In the genomic region with DNA sequence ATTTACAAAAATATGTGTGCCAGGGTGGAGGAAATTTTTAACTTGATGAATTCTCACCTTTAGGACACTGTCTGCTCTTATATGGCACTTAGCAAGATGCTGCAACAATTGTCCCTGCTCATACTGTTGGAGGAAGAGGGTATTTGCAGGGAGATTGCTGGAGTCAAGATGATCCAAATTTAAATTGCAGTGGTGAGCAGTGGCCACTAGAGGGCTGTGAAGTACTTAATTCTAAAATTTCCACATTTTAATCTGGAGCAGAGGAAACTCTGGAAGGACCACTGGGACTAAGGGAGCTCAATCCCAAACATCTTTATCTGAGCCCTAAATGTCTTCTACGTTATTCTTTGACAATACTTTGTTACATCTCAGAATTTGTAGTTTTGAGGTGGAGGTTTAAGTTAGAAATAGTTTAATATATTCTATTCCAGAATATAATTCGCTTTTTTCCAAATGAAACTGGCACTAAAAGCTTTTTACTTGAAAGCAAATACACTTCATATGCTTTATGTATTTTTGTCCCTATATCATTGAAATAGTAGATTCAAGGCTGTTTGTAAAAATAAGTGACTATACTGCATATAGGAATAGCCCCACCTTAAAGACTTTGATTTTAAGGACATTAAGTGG, we compare ENCODE assay signal across 7 cellular contexts. TPM values are rescaled to one million over a fixed set of nuclear protein-coding genes. Genes with fewer than 3 reads are reported as not detected.
DNase-seq lines count a peak whose midpoint lies in the region; ATAC-seq and TF ChIP-seq lines count a peak whose summit lies in the region.

No MANE protein-coding gene starts in this region.

- H3K4me2 ChIP-seq in DND-41 (ENCODE audit: insufficient read depth, low read length), result no peak overlapping the region

- H3K4me1 Mint-ChIP-seq in endothelial cell (ENCODE audit: unreplicated experiment) (no peaks in the 10 kb centered on the region), natural killer cell (no peaks in the 10 kb centered on the region)

- no peaks in the 10 kb centered on the region for H3K9me3 Mint-ChIP-seq in endothelial cell (ENCODE audit: unreplicated experiment)
- no peaks in the 10 kb centered on the region for H3K9me3 Mint-ChIP-seq in natural killer cell

- H3K9ac ChIP-seq in DND-41 (ENCODE audit: low read depth, low read length), result no peak overlapping the region

- H3K36me3 ChIP-seq in DND-41 (ENCODE audit: insufficient read depth, low read length) (no peaks in the 10 kb centered on the region), SJCRH30 (no peaks in the 10 kb centered on the region)

- H3K27ac ChIP-seq in DND-41 (ENCODE audit: low read length), result no peak overlapping the region
- H3K27ac ChIP-seq in SJCRH30, result no peak overlapping the region

- peak; percentile 44 for DNase-seq in DND-41
- DNase-seq in GM20000 (ENCODE audit: low spot score), result peak; percentile 70
- DNase-seq in LNCaP clone FGC (ENCODE audit: low read depth), result peak; percentile 17
- peak; percentile 24 to 67 for DNase-seq in SJCRH30
- peak; percentile 49 for DNase-seq in endothelial cell (ENCODE audit: low spot score)
- no peak for DNase-seq in natural killer cell
- DNase-seq in NK-92 (lab: John Stamatoyannopoulos, UW; ENCODE audit: unreplicated experiment), result no peak

- ATAC-seq in DND-41 (ENCODE audit: insufficient read depth, low read depth) (peak; percentile 67; the same call in 1 of the 3 replicates), natural killer cell (peak in 2 of 3 donors; percentile 40 to 59)

- H3K27me3 ChIP-seq in DND-41 (ENCODE audit: insufficient read depth, low read length, poor library complexity) (peaks cover 7% of the 10 kb centered on the region), SJCRH30 (no peaks in the 10 kb centered on the region)

- H3K4me3 Mint-ChIP-seq in endothelial cell (ENCODE audit: unreplicated experiment) (no peak overlapping the region), natural killer cell (no peak overlapping the region)

- no peaks in the 10 kb centered on the region for H3K79me2 ChIP-seq in DND-41 (ENCODE audit: insufficient read depth, low read length)

- H3K4me3 ChIP-seq in DND-41 (ENCODE audit: low read depth in 1 of 2, low read length in 2 of 2) (no peak overlapping the region), LNCaP clone FGC (ENCODE audit: low read depth, low read length) (no peak overlapping the region), SJCRH30 (no peak overlapping the region)

- no peaks in the 10 kb centered on the region for H3K27me3 Mint-ChIP-seq in endothelial cell (ENCODE audit: unreplicated experiment)
- H3K27me3 Mint-ChIP-seq in natural killer cell (ENCODE audit: low read depth in 2 of 2), result peaks cover 0 to 1% of the 10 kb centered on the region in 2 donors

- H3K27ac Mint-ChIP-seq in endothelial cell (ENCODE audit: unreplicated experiment), result no peak overlapping the region
- no peak overlapping the region for H3K27ac Mint-ChIP-seq in natural killer cell

- no peaks in the 10 kb centered on the region for H3K4me1 ChIP-seq in DND-41 (ENCODE audit: insufficient read depth, low read length)
- H3K4me1 ChIP-seq in SJCRH30, result no peaks in the 10 kb centered on the region

- intact Hi-C loops in natural killer cell (cut with micrococcal nuclease), result loop anchor here (5.0 kb wide), 1 partner anchor 1824 kb away; no protein-coding TSS in a partner anchor

- H4K20me1 ChIP-seq in DND-41 (ENCODE audit: insufficient read depth, low read length), result no peaks in the 10 kb centered on the region

- TF ChIP-seq CTCF in DND-41 (IDR thresholded peaks at IDR 0.05; ENCODE audit: borderline replicate concordance, extremely low read depth, low read length, poor library complexity, severe bottlenecking) (peak; percentile 86), GM20000 (IDR thresholded peaks at IDR 0.05; ENCODE audit: extremely low read depth, missing control alignments) (peak; percentile 76), LNCaP clone FGC (IDR thresholded peaks at IDR 0.05; ENCODE audit: control insufficient read depth, extremely low read depth, insufficient read depth) (peak; percentile 67), endothelial cell (IDR thresholded peaks at IDR 0.05; ENCODE audit: unreplicated experiment) (peak; percentile 93), natural killer cell (IDR thresholded peaks at IDR 0.05) (peak; percentile 87)

- H3K36me3 Mint-ChIP-seq in endothelial cell (ENCODE audit: low read depth, unreplicated experiment), result peaks cover 3% of the 10 kb centered on the region
- H3K36me3 Mint-ChIP-seq in natural killer cell, result no peaks in the 10 kb centered on the region

- H2AFZ ChIP-seq in DND-41 (ENCODE audit: low read depth, low read length), result no peak overlapping the region

- no peaks in the 10 kb centered on the region for H3K9me3 ChIP-seq in DND-41 (ENCODE audit: insufficient read depth, low read length, severe bottlenecking)
- H3K9me3 ChIP-seq in SJCRH30 (replicated peaks), result no peaks in the 10 kb centered on the region; the same call in 1 of the 2 replicates

RNA-seq across cellular contexts. Expression of gene PTH2R, which starts 33.0 kb away (rescaled TPM):
- 0.16 TPM in 1 of 2 replicates, not detected in the other for total RNA-seq in SJCRH30 (2014; rRNA removed; shearing (Covaris generic))
- not detected for total RNA-seq in endothelial cell (ENCODE audit: unreplicated experiment)
- under 1 TPM; 0.50 to 0.65 (median 0.61) TPM for total RNA-seq in natural killer cell

Comparison
In these comparisons a context has a peak if more than half of its experiments do, and no peak if none do; other contexts are left out.
1. DNase-seq: peak in DND-41 (single experiment), GM20000 (single experiment), LNCaP clone FGC (single experiment), SJCRH30 (2 of 2) and endothelial cell (single experiment); none in natural killer cell (single experiment) and NK-92 (single experiment).
2. Peak in every context shown above with its lines, with median percentiles within 50 percentile points of each other: CTCF ChIP-seq.